24 cellular contexts compared by ENCODE assay signal in the genomic region with DNA sequence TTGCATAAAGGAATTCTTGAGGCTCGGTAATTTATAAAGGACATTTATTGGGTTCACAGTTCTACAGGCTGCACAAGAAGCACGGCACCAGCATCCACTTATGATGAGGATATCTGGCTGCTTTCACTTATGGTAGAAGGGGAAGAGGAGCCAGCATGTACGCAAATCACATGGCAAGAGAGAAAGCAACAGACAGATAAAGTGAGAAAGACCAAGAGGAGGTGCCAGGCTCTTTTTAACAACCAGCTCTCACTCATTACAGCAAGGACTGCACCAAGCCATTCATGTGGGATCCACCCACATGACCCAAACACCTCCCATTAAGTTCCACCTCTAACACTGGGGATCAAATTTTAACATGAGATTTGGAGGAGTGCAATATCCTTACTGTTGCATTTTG.
DNase-seq lines count a peak whose midpoint lies in the region; ATAC-seq, FAIRE-seq and TF ChIP-seq lines count a peak whose summit lies in the region.
"Had no signal": no experiment of that assay in that cellular context is flagged by ENCODE, and none has a peak within 500 bp of the region (broad histone marks: within the 10 kb centered on the region; RNA-seq: fewer than 3 reads in every experiment).

No MANE protein-coding gene starts in this region.

- no peak for TF ChIP-seq EP300 in H1 (IDR thresholded peaks at IDR 0.05; ENCODE audit: borderline replicate concordance in 1 of 2, low read depth in 2 of 2, low read length in 2 of 2)

- H3K23me2 ChIP-seq in H1 (ENCODE audit: low read depth, low read length) = no peaks in the 10 kb centered on the region; the same call in 1 of the 2 replicates

- no peak overlapping the region for H4K91ac ChIP-seq in H1 (replicated peaks; ENCODE audit: insufficient read length, low read length)

- H3K27me3 ChIP-seq in GM23338 (ENCODE audit: insufficient read depth) = no peaks in the 10 kb centered on the region
- H3K27me3 ChIP-seq in H1 (replicated peaks in 1 of 4; ENCODE audit: control insufficient read depth in 3 of 4, extremely low read depth in 1 of 4, insufficient read depth in 3 of 4, low read length in 3 of 4) = no peaks in the 10 kb centered on the region
- H3K27me3 ChIP-seq: BLaER1 treated with 17β-estradiol and CSF1 and Interleukin-3, amounts not matched to agents 10 nM and 100 nM had no signal

- H3K9me3 Mint-ChIP-seq in GM23338 = no peaks in the 10 kb centered on the region

- FAIRE-seq in H1 (lab: Jason Lieb, UNC) = no peak
- FAIRE-seq: G401.6, GM12892, GM18507, GM19239 had no signal

- POLR2A ChIA-PET in H1 (lab: Charles Lee; ENCODE audit: partially characterized antibody) = interaction anchor here (0.6 kb wide), 1 partner anchor 264 kb away, joined by 3 read pairs; no protein-coding TSS in a partner anchor

- H3K27ac ChIP-seq in GM23338 (ENCODE audit: low read depth) (no peak overlapping the region), H1 (ENCODE audit: low read depth, low read length) (no peak overlapping the region)
- H3K27ac ChIP-seq: BLaER1 treated with 17β-estradiol and CSF1 and Interleukin-3, amounts not matched to agents 10 nM and 100 nM; GM23248; HL-60; KMS-11 had no signal

- no peaks in the 10 kb centered on the region for H3K79me2 ChIP-seq in GM23338 (replicated peaks; ENCODE audit: insufficient read depth)
- H3K79me2 ChIP-seq in H1 (ENCODE audit: control insufficient read depth in 1 of 2, insufficient read depth in 2 of 2, low read length in 2 of 2) = no peaks in the 10 kb centered on the region

- TF ChIP-seq CTCF in GM23338 (conservative IDR thresholded peaks at IDR 0.05; ENCODE audit: low read depth in 2 of 2) (no peak), H1 (IDR thresholded peaks at IDR 0.05; ENCODE audit: control extremely low read depth in 1 of 3, insufficient read depth in 1 of 3, low read depth in 1 of 3, low read length in 3 of 3) (no peak)

- H2AFZ ChIP-seq in GM23338 = peak overlapping the region; percentile 19; the same call in 1 of the 2 replicates
- peak overlapping the region; percentile 94 for H2AFZ ChIP-seq in H1 (ENCODE audit: low read length)
- H2AFZ ChIP-seq: GM23248 had no signal

- no peak overlapping the region for H2BK5ac ChIP-seq in H1 (ENCODE audit: low read depth, low read length)

- no peaks in the 10 kb centered on the region for H3K27me3 Mint-ChIP-seq in GM23338 (ENCODE audit: insufficient read depth, low read depth, poor library complexity)
- H3K27me3 Mint-ChIP-seq: B cell had no signal

- H4K5ac ChIP-seq in H1 (ENCODE audit: insufficient read length, low read depth, low read length) = no peak overlapping the region

- ATAC-seq in left ventricle myocardium superior (peak; percentile 64), Right ventricle myocardium inferior (no peak), GM23338 (no peak), HG03439 (IDR thresholded peaks at IDR 0.05; ENCODE audit: unreplicated experiment) (no peak), HG02642 (IDR thresholded peaks at IDR 0.05; ENCODE audit: poor library complexity, unreplicated experiment) (no peak)
- ATAC-seq: CD8-positive, alpha-beta T cell; HCT116 had no signal

- H4K20me1 ChIP-seq in GM23338 (replicated peaks; ENCODE audit: insufficient read depth) (no peaks in the 10 kb centered on the region), H1 (replicated peaks in 1 of 2; ENCODE audit: control insufficient read depth in 1 of 2, insufficient read depth in 2 of 2, low read length in 2 of 2) (no peaks in the 10 kb centered on the region)
- H4K20me1 ChIP-seq: BLaER1 treated with 17β-estradiol and CSF1 and Interleukin-3, amounts not matched to agents 10 nM and 100 nM had no signal

- WGBS in H1 (ENCODE audit: extremely low coverage in 1 of 2, insufficient coverage in 1 of 2, insufficient read length in 1 of 2, insufficient replicate concordance in 2 of 2, low coverage in 1 of 2, low lambda C conversion rate in 2 of 2, missing lambda C conversion rate in 1 of 2), 2 experiments = 78% methylated on average over 3 of the region's 3 CpGs; no CpG with 5 or more reads in 1 of the 2 experiments

- no peak overlapping the region for H3K4me3 Mint-ChIP-seq in GM23338
- H3K4me3 Mint-ChIP-seq: B cell; CD8-positive, alpha-beta T cell; HFFc6 had no signal

- H3K36me3 ChIP-seq in GM23338 (ENCODE audit: insufficient read depth) (no peaks in the 10 kb centered on the region), H1 (ENCODE audit: control insufficient read depth in 2 of 4, insufficient read depth in 4 of 4, low read length in 3 of 4) (no peaks in the 10 kb centered on the region)
- H3K36me3 ChIP-seq: BLaER1 treated with 17β-estradiol and CSF1 and Interleukin-3, amounts not matched to agents 10 nM and 100 nM had no signal

- no peak overlapping the region for H3K9ac ChIP-seq in H1 (replicated peaks in 1 of 4; ENCODE audit: extremely low read depth in 1 of 4, low read depth in 3 of 4, low read length in 3 of 4)
- H3K9ac ChIP-seq: BLaER1 treated with 17β-estradiol and CSF1 and Interleukin-3, amounts not matched to agents 10 nM and 100 nM; GM23248; KMS-11 had no signal

- H3K4ac ChIP-seq in H1 (replicated peaks; ENCODE audit: insufficient read length, low read depth, low read length) = no peak overlapping the region

- no peaks in the 10 kb centered on the region for H3K9me3 ChIP-seq in H1 (ENCODE audit: insufficient read depth in 2 of 2, low read depth in 1 of 2, low read length in 1 of 2)

- no peaks in the 10 kb centered on the region for H3K4me1 ChIP-seq in GM23338 (ENCODE audit: insufficient read depth)
- H3K4me1 ChIP-seq in H1 (replicated peaks in 1 of 4; ENCODE audit: control insufficient read depth in 3 of 4, insufficient read depth in 4 of 4, low read length in 3 of 4) = no peaks in the 10 kb centered on the region

- H2BK12ac ChIP-seq in H1 (ENCODE audit: low read depth, low read length) = no peak overlapping the region

- no peak overlapping the region for H3K56ac ChIP-seq in H1 (replicated peaks; ENCODE audit: insufficient read length, low read depth, low read length)

- no peak overlapping the region for H2BK15ac ChIP-seq in H1 (ENCODE audit: low read length)

- H3F3A ChIP-seq in GM23338 (replicated peaks; ENCODE audit: low read depth) = no peaks in the 10 kb centered on the region

- no peaks in the 10 kb centered on the region for H3K9me2 ChIP-seq in GM23338 (ENCODE audit: insufficient read depth)

- no peaks in the 10 kb centered on the region for H3K36me3 Mint-ChIP-seq in GM23338 (ENCODE audit: low read depth)
- H3K36me3 Mint-ChIP-seq: CD8-positive, alpha-beta T cell had no signal

- no peak overlapping the region for H3K4me2 ChIP-seq in GM23338
- H3K4me2 ChIP-seq in H1 (ENCODE audit: insufficient read depth in 1 of 2, low read depth in 2 of 2, low read length in 2 of 2) = no peak overlapping the region
- H3K4me2 ChIP-seq: KMS-11 had no signal

- no peak overlapping the region for H2AK5ac ChIP-seq in H1 (ENCODE audit: low read depth, low read length)

- H2BK20ac ChIP-seq in H1 (ENCODE audit: low read length) = no peak overlapping the region

- H4K8ac ChIP-seq in H1 (ENCODE audit: extremely low read depth, insufficient read depth, low read length) = no peak overlapping the region

- H3K4me1 Mint-ChIP-seq in GM23338 = no peaks in the 10 kb centered on the region
- H3K4me1 Mint-ChIP-seq: B cell had no signal

- CTCF ChIA-PET in H1 (lab: Charles Lee; ENCODE audit: partially characterized antibody) = no interaction called here

- no peak overlapping the region for H2BK120ac ChIP-seq in H1 (replicated peaks; ENCODE audit: low read depth, low read length)

- no peak for DNase-seq in left ventricle myocardium superior
- no peak for DNase-seq in Right ventricle myocardium inferior (ENCODE audit: missing footprints)
- no peak for DNase-seq in GM23338 (ENCODE audit: low spot score)
- no peak for DNase-seq in H1 (ENCODE audit: low read depth in 1 of 2, low spot score in 2 of 2)
- no peak for DNase-seq in NCI-H2107 (lab: John Stamatoyannopoulos, UW)
- DNase-seq: CD8-positive, alpha-beta T cell; DMS 273 treated with DMSO at 0.1 percent for 48 hours; DMS53; DND-41; EL; GM23248; H7; HFFc6 had no signal

- H3K23ac ChIP-seq in H1 (ENCODE audit: insufficient read length) = no peak overlapping the region

- TF ChIP-seq RAD21 in H1 (IDR thresholded peaks at IDR 0.05 in 1 of 2, conservative IDR thresholded peaks at IDR 0.05 in 1 of 2; ENCODE audit: low read depth in 2 of 2, low read length in 2 of 2) = no peak

- no peak overlapping the region for H3K18ac ChIP-seq in H1 (ENCODE audit: extremely low read depth, low read length)

- TF ChIP-seq POLR2A in H1 (IDR thresholded peaks at IDR 0.05; ENCODE audit: control extremely low read depth in 1 of 2, low read depth in 2 of 2, low read length in 2 of 2) = no peak

- H3K79me1 ChIP-seq in H1 (ENCODE audit: low read depth, low read length) = no peaks in the 10 kb centered on the region

- H3K4me3 ChIP-seq in GM23338 (no peak overlapping the region), H1 (ENCODE audit: extremely low read depth in 1 of 4, insufficient read depth in 2 of 4, low read depth in 3 of 4, low read length in 4 of 4) (no peak overlapping the region)
- H3K4me3 ChIP-seq: BLaER1 treated with 17β-estradiol and CSF1 and Interleukin-3, amounts not matched to agents 10 nM and 100 nM; GM23248 had no signal

- H3K27ac Mint-ChIP-seq in GM23338 = no peak overlapping the region
- H3K27ac Mint-ChIP-seq: B cell; CD8-positive, alpha-beta T cell; HFFc6 had no signal

- intact Hi-C loops in left ventricle myocardium superior (cut with micrococcal nuclease) = no loop called here
- intact Hi-C loops in Right ventricle myocardium inferior (cut with DNase I) = no loop called here

- no peak overlapping the region for H3K14ac ChIP-seq in H1 (ENCODE audit: insufficient read length)

TF ChIP-seq in GM23338, 12 proteins besides CTCF, POLR2A, EP300 and RAD21 (continues in another document):
- no peak for TF ChIP-seq ZNF114 (CRISPR knock-in tag; IDR thresholded peaks at IDR 0.05)
- TF ChIP-seq JUNB (IDR thresholded peaks at IDR 0.05; ENCODE audit: unreplicated experiment) = no peak

TF ChIP-seq in H1, 55 proteins besides CTCF, POLR2A, EP300 and RAD21 (continues in another document):
- TF ChIP-seq ZNF274 (IDR thresholded peaks at IDR 0.05; ENCODE audit: borderline replicate concordance, extremely low read depth, low read length) = no peak
- TF ChIP-seq GTF2F1 (IDR thresholded peaks at IDR 0.05; ENCODE audit: borderline replicate concordance, low read depth, low read length) = no peak
- no peak for TF ChIP-seq TBP (IDR thresholded peaks at IDR 0.05; ENCODE audit: low read depth, low read length)
- no peak for TF ChIP-seq CBX8 (IDR thresholded peaks at IDR 0.05; ENCODE audit: borderline replicate concordance, low read depth, low read length)
- TF ChIP-seq, protein P1, sequence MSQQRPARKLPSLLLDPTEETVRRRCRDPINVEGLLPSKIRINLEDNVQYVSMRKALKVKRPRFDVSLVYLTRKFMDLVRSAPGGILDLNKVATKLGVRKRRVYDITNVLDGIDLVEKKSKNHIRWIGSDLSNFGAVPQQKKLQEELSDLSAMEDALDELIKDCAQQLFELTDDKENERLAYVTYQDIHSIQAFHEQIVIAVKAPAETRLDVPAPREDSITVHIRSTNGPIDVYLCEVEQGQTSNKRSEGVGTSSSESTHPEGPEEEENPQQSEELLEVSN (IDR thresholded peaks at IDR 0.05) = no peak
- no peak for TF ChIP-seq PHF8 (conservative IDR thresholded peaks at IDR 0.05; ENCODE audit: low read depth, low read length)
- no peak for TF ChIP-seq POLR2AphosphoS5 (IDR thresholded peaks at IDR 0.05; ENCODE audit: low read depth, low read length)
- no peak for TF ChIP-seq TCF12 (IDR thresholded peaks at IDR 0.05; ENCODE audit: low read depth, low read length)
